Comparison of ENCODE assay signal across 11 cellular contexts in genomic region chr4:108155373-108155772, GRCh38. TPM values are rescaled to one million over a fixed set of nuclear protein-coding genes. Genes with fewer than 3 reads are reported as not detected.
A peak's percentile ranks its signal among the peaks of the same experiment; 100 is the strongest.
DNase-seq lines count a peak whose midpoint lies in the region; ATAC-seq, FAIRE-seq and TF ChIP-seq lines count a peak whose summit lies in the region.
"Had no signal": no experiment of that assay in that cellular context is flagged by ENCODE, and none has a peak within 500 bp of the region (broad histone marks: within the 10 kb centered on the region; RNA-seq: fewer than 3 reads in every experiment).

No MANE protein-coding gene starts in this region.

- POLR2A ChIA-PET in T-cell (lab: Charles Lee): interaction anchor here (0.5 to 0.9 kb wide), 6 partner anchors 9 to 73 kb away, joined by 3 to 5 read pairs (median 3); no protein-coding TSS in a partner anchor
- POLR2A ChIA-PET in H1 (lab: Charles Lee; ENCODE audit: partially characterized antibody): interaction anchor here (0.6 to 1.1 kb wide), 2 partner anchors 11 to 161 kb away, joined by 3 read pairs; no protein-coding TSS in a partner anchor

- H3K4me3 ChIP-seq in H1 (ENCODE audit: extremely low read depth in 1 of 4, insufficient read depth in 2 of 4, low read depth in 3 of 4, low read length in 4 of 4): no peak overlapping the region
- H3K4me3 ChIP-seq: body of pancreas, upper lobe of left lung had no signal

- H3K36me3 Mint-ChIP-seq in T-cell: peaks cover 54% of the 10 kb centered on the region
- H3K36me3 Mint-ChIP-seq in stimulated activated naive B cell treated with anti-CD40 and anti-IgM and Interleukin-4, amounts not matched to agents 10 μg/mL and 1 μg/mL and 100 μg/mL, for 72 hours: peaks cover 3 to 7% of the 10 kb centered on the region in 2 donors

- no peak overlapping the region for H2BK15ac ChIP-seq in H1 (ENCODE audit: low read length)

- H3K14ac ChIP-seq in H1 (ENCODE audit: insufficient read length): no peak overlapping the region

- H2AK5ac ChIP-seq in H1 (ENCODE audit: low read depth, low read length): no peak overlapping the region

- peak overlapping the region; percentile 89 to 96 for H3K27ac Mint-ChIP-seq in T-cell
- H3K27ac Mint-ChIP-seq in stimulated activated naive B cell treated with anti-CD40 and anti-IgM and Interleukin-4, amounts not matched to agents 10 μg/mL and 1 μg/mL and 100 μg/mL, for 72 hours: peak overlapping the region; percentile 11

- H3K4me3 Mint-ChIP-seq in T-cell: peak overlapping the region; percentile 62 to 100 (median 99)
- no peak overlapping the region for H3K4me3 Mint-ChIP-seq in stimulated activated naive B cell treated with anti-CD40 and anti-IgM and Interleukin-4, amounts not matched to agents 10 μg/mL and 1 μg/mL and 100 μg/mL, for 72 hours

- no peak overlapping the region for H2BK5ac ChIP-seq in H1 (ENCODE audit: low read depth, low read length)

- peak overlapping the region; percentile 27; the same call in 1 of the 2 replicates for H2AFZ ChIP-seq in H1 (ENCODE audit: low read length)

- TF ChIP-seq EP300 in H1 (IDR thresholded peaks at IDR 0.05; ENCODE audit: borderline replicate concordance in 1 of 2, low read depth in 2 of 2, low read length in 2 of 2): no peak

- H3K23ac ChIP-seq in H1 (ENCODE audit: insufficient read length): no peak overlapping the region

- no peak overlapping the region for H2BK12ac ChIP-seq in H1 (ENCODE audit: low read depth, low read length)

- H3K9me3 Mint-ChIP-seq in T-cell: no peaks in the 10 kb centered on the region
- no peaks in the 10 kb centered on the region for H3K9me3 Mint-ChIP-seq in stimulated activated naive B cell treated with anti-CD40 and anti-IgM and Interleukin-4, amounts not matched to agents 10 μg/mL and 1 μg/mL and 100 μg/mL, for 72 hours

- no peaks in the 10 kb centered on the region for H4K20me1 ChIP-seq in H1 (replicated peaks in 1 of 2; ENCODE audit: control insufficient read depth in 1 of 2, insufficient read depth in 2 of 2, low read length in 2 of 2)

- no peaks in the 10 kb centered on the region for H3K36me3 ChIP-seq in H1 (ENCODE audit: control insufficient read depth in 2 of 4, insufficient read depth in 4 of 4, low read length in 3 of 4)
- H3K36me3 ChIP-seq: upper lobe of left lung had no signal

- peak; percentile 72 to 79 for TF ChIP-seq RAD21 in H1 (IDR thresholded peaks at IDR 0.05 in 1 of 2, conservative IDR thresholded peaks at IDR 0.05 in 1 of 2; ENCODE audit: low read depth in 2 of 2, low read length in 2 of 2)

- no peak overlapping the region for H3K4ac ChIP-seq in H1 (replicated peaks; ENCODE audit: insufficient read length, low read depth, low read length)

- H3K9me3 ChIP-seq in H1 (ENCODE audit: insufficient read depth in 2 of 2, low read depth in 1 of 2, low read length in 1 of 2): no peaks in the 10 kb centered on the region
- H3K9me3 ChIP-seq: body of pancreas, upper lobe of left lung had no signal

- no peak for TF ChIP-seq POLR2A in H1 (IDR thresholded peaks at IDR 0.05; ENCODE audit: control extremely low read depth in 1 of 2, low read depth in 2 of 2, low read length in 2 of 2)

- DNase-seq in activated CD8-positive, alpha-beta memory T cell treated with anti-CD3 and anti-CD28 coated beads, Interleukin-2, amount 50 U/mL, for 4 hours: peak; percentile 42
- no peak for DNase-seq in activated CD8-positive, alpha-beta memory T cell treated with anti-CD3 and anti-CD28 coated beads for 24 hours
- peak in 13 of 34 experiments; percentile 20 to 52 (median 41) for DNase-seq in T-cell
- DNase-seq in H1 (ENCODE audit: low read depth in 1 of 2, low spot score in 2 of 2): no peak
- no peak for DNase-seq in stimulated activated naive B cell treated with anti-CD40 and anti-IgM and Interleukin-4, amounts not matched to agents 10 μg/mL and 1 μg/mL and 100 μg/mL, for 72 hours
- no peak for DNase-seq in NCI-H2107 (lab: John Stamatoyannopoulos, UW)
- DNase-seq in NCI-H1417 (lab: John Stamatoyannopoulos, UW): no peak
- DNase-seq: body of pancreas, NCI-H446, upper lobe of left lung had no signal

- ATAC-seq in T-cell (replicated peaks in 1 of 4): peak; percentile 47 to 76 (median 52)
- no peak for ATAC-seq in stimulated activated naive B cell treated with anti-CD40 and anti-IgM and Interleukin-4, amounts not matched to agents 10 μg/mL and 1 μg/mL and 100 μg/mL, for 72 hours (replicated peaks)
- ATAC-seq in HG03565 (IDR thresholded peaks at IDR 0.05; ENCODE audit: unreplicated experiment): no peak
- ATAC-seq: body of pancreas had no signal

- H3K56ac ChIP-seq in H1 (replicated peaks; ENCODE audit: insufficient read length, low read depth, low read length): no peak overlapping the region

- 45% methylated on average over 7 of the region's 7 CpGs; no CpG with 5 or more reads in 1 of the 2 experiments for WGBS in H1 (ENCODE audit: extremely low coverage in 1 of 2, insufficient coverage in 1 of 2, insufficient read length in 1 of 2, insufficient replicate concordance in 2 of 2, low coverage in 1 of 2, low lambda C conversion rate in 2 of 2, missing lambda C conversion rate in 1 of 2), 2 experiments

- no peak overlapping the region for H4K5ac ChIP-seq in H1 (ENCODE audit: insufficient read length, low read depth, low read length)

- no peak overlapping the region for H3K27ac ChIP-seq in H1 (ENCODE audit: low read depth, low read length)
- H3K27ac ChIP-seq: body of pancreas, upper lobe of left lung had no signal

- H3K79me2 ChIP-seq in H1 (ENCODE audit: control insufficient read depth in 1 of 2, insufficient read depth in 2 of 2, low read length in 2 of 2): no peaks in the 10 kb centered on the region

- FAIRE-seq in H1 (lab: Jason Lieb, UNC): peak; percentile 70

- peaks cover 0 to 4% (median 1%) of the 10 kb centered on the region in 4 experiments; a peak in 2 of 7 replicates for H3K27me3 ChIP-seq in H1 (replicated peaks in 1 of 4; ENCODE audit: control insufficient read depth in 3 of 4, extremely low read depth in 1 of 4, insufficient read depth in 3 of 4, low read length in 3 of 4)
- H3K27me3 ChIP-seq: body of pancreas, upper lobe of left lung had no signal

- H3K23me2 ChIP-seq in H1 (ENCODE audit: low read depth, low read length): no peaks in the 10 kb centered on the region; the same call in 1 of the 2 replicates

- no peak overlapping the region for H3K4me2 ChIP-seq in H1 (ENCODE audit: insufficient read depth in 1 of 2, low read depth in 2 of 2, low read length in 2 of 2)

- H2BK20ac ChIP-seq in H1 (ENCODE audit: low read length): no peak overlapping the region

- no peaks in the 10 kb centered on the region for H3K27me3 Mint-ChIP-seq in T-cell
- H3K27me3 Mint-ChIP-seq in stimulated activated naive B cell treated with anti-CD40 and anti-IgM and Interleukin-4, amounts not matched to agents 10 μg/mL and 1 μg/mL and 100 μg/mL, for 72 hours: peaks cover 0 to 4% of the 10 kb centered on the region in 2 donors

- no peak overlapping the region for H3K18ac ChIP-seq in H1 (ENCODE audit: extremely low read depth, low read length)

- CTCF ChIA-PET in T-cell (lab: Charles Lee): interaction anchor here in 1 of 2 donors (0.6 kb wide), 1 partner anchor 9 kb away, joined by 4 read pairs; no protein-coding TSS in a partner anchor
- CTCF ChIA-PET in H1 (lab: Charles Lee; ENCODE audit: partially characterized antibody): interaction anchor here (0.5 to 2.2 kb wide), 11 partner anchors 9 to 1657 kb away, joined by 3 to 9 read pairs (median 5); no protein-coding TSS in a partner anchor

- H4K8ac ChIP-seq in H1 (ENCODE audit: extremely low read depth, insufficient read depth, low read length): no peak overlapping the region

- TF ChIP-seq CTCF in H1 (IDR thresholded peaks at IDR 0.05; ENCODE audit: control extremely low read depth in 1 of 3, insufficient read depth in 1 of 3, low read depth in 1 of 3, low read length in 3 of 3): peak; percentile 15 to 56 (median 48)

- no peak overlapping the region for H2BK120ac ChIP-seq in H1 (replicated peaks; ENCODE audit: low read depth, low read length)

- H3K4me1 Mint-ChIP-seq in T-cell: peaks cover 82 to 86% (median 83%) of the 10 kb centered on the region in 3 donors
- H3K4me1 Mint-ChIP-seq in stimulated activated naive B cell treated with anti-CD40 and anti-IgM and Interleukin-4, amounts not matched to agents 10 μg/mL and 1 μg/mL and 100 μg/mL, for 72 hours: peaks cover 6 to 16% of the 10 kb centered on the region in 2 donors

- peaks cover 0 to 10% (median under 1%) of the 10 kb centered on the region in 4 experiments; a peak in 2 of 7 replicates for H3K4me1 ChIP-seq in H1 (replicated peaks in 1 of 4; ENCODE audit: control insufficient read depth in 3 of 4, insufficient read depth in 4 of 4, low read length in 3 of 4)
- H3K4me1 ChIP-seq: body of pancreas, upper lobe of left lung had no signal

- no peak overlapping the region for H4K91ac ChIP-seq in H1 (replicated peaks; ENCODE audit: insufficient read length, low read length)

- H3K79me1 ChIP-seq in H1 (ENCODE audit: low read depth, low read length): no peaks in the 10 kb centered on the region

- no peak overlapping the region for H3K9ac ChIP-seq in H1 (replicated peaks in 1 of 4; ENCODE audit: extremely low read depth in 1 of 4, low read depth in 3 of 4, low read length in 3 of 4)

TF ChIP-seq in H1, 55 proteins besides CTCF, POLR2A, EP300 and RAD21:
- no peak for TF ChIP-seq PHF8 (conservative IDR thresholded peaks at IDR 0.05; ENCODE audit: low read depth, low read length)
- TF ChIP-seq HDAC6 (IDR thresholded peaks at IDR 0.05; ENCODE audit: low read depth, low read length): no peak
- TF ChIP-seq BACH1 (IDR thresholded peaks at IDR 0.05; ENCODE audit: low read length): no peak
- no peak for TF ChIP-seq TEAD4 (IDR thresholded peaks at IDR 0.05; ENCODE audit: low read depth, low read length)
- no peak for TF ChIP-seq CHD1 (IDR thresholded peaks at IDR 0.05; ENCODE audit: low read depth, low read length)
- peak; percentile 46; the same call in 1 of the 2 replicates for TF ChIP-seq MAFK (IDR thresholded peaks at IDR 0.05; ENCODE audit: low read depth, low read length)
- TF ChIP-seq NANOG (IDR thresholded peaks at IDR 0.05; ENCODE audit: insufficient read depth, low read depth, low read length, poor library complexity, severe bottlenecking): no peak
- no peak for TF ChIP-seq EGR1 (IDR thresholded peaks at IDR 0.05; ENCODE audit: borderline replicate concordance, low read depth, low read length)

RNA-seq across cellular contexts. Expression of gene LEF1, which starts 13.4 kb away (rescaled TPM):
- 100 to 1,000 TPM; 412 to 776 (median 500) TPM for total RNA-seq in T-cell
- total RNA-seq in H1 (2021; fragmentation: NEBNext Ultra II Directional; extraction: Animal tissue kit (Norgen Biotek cat#: 25700)): 0.67 and 2.6 TPM in 2 replicates
- 3.6 and 5.2 TPM in 2 replicates for polyA plus RNA-seq in H1 (2011; rRNA removed)
- polyA plus RNA-seq in H1 (2011; cell fraction: cytosol; rRNA removed): 3.1 TPM
- polyA plus RNA-seq in H1 (2011; cell fraction: nucleus; rRNA removed): 3.4 TPM
- polyA plus RNA-seq in H1 (2012, experiment 1 of 2): 1.3 to 2.7 TPM (median 2.0 TPM) in 4 replicates
- polyA plus RNA-seq in H1 (2012, experiment 2 of 2): 0.62 TPM
- 0.12 TPM for polyA plus RNA-seq in H1 (2013, experiment 1 of 2)
- polyA plus RNA-seq in H1 (2013, experiment 2 of 2): 0.20 TPM
- polyA minus RNA-seq in H1 (2011; rRNA and poly(A)+ RNA removed): 3.6 and 5.4 TPM in 2 replicates
- 1.6 TPM for polyA minus RNA-seq in H1 (2011; cell fraction: cytosol; rRNA and poly(A)+ RNA removed)
- 4.3 TPM for polyA minus RNA-seq in H1 (2011; cell fraction: nucleus; rRNA and poly(A)+ RNA removed)

Comparison
In these comparisons a context has a peak if more than half of its experiments do, and no peak if none do; other contexts are left out.
1. ATAC-seq: peak in T-cell (4 of 4); none in stimulated activated naive B cell treated with anti-CD40 and anti-IgM and Interleukin-4, amounts not matched to agents 10 μg/mL and 1 μg/mL and 100 μg/mL, for 72 hours (0 of 2) and HG03565 (single experiment).
2. H3K4me3 Mint-ChIP-seq: peak in T-cell (3 of 3); none in stimulated activated naive B cell treated with anti-CD40 and anti-IgM and Interleukin-4, amounts not matched to agents 10 μg/mL and 1 μg/mL and 100 μg/mL, for 72 hours (0 of 2).
3. RNA of gene LEF1, which starts 13.4 kb away (total RNA-seq): 412 to 776 TPM in T-cell; 0.67 to 2.6 TPM in H1; every median in the first group is over 100 times any median in the second.